Comparison of ENCODE assay signal across 12 cellular contexts in genomic region chr16:15946257-15947044, GRCh38. TPM values are rescaled to one million over a fixed set of nuclear protein-coding genes. Genes with fewer than 3 reads are reported as not detected.
A peak's percentile ranks its signal among the peaks of the same experiment; 100 is the strongest.
DNase-seq lines count a peak whose midpoint lies in the region; FAIRE-seq and TF ChIP-seq lines count a peak whose summit lies in the region.
"Had no signal": no experiment of that assay in that cellular context is flagged by ENCODE, and none has a peak within 500 bp of the region (broad histone marks: within the 10 kb centered on the region; RNA-seq: fewer than 3 reads in every experiment).

No MANE protein-coding gene starts in this region.

- intact Hi-C loops in endothelial cell of umbilical vein (cut with micrococcal nuclease): no loop called here
- intact Hi-C loops in sigmoid colon (cut with DNase I): loop anchor here (5.0 kb wide), 2 partner anchors 61 to 181 kb away; no protein-coding TSS in a partner anchor

- H3K9me1 ChIP-seq in endothelial cell of umbilical vein (replicated peaks; ENCODE audit: control insufficient read depth, extremely low read depth, insufficient read depth, low read length): no peaks in the 10 kb centered on the region

- TF ChIP-seq POLR2A in endothelial cell of umbilical vein (IDR thresholded peaks at IDR 0.05; ENCODE audit: low read depth, low read length): no peak
- no peak for TF ChIP-seq POLR2A in sigmoid colon (IDR thresholded peaks at IDR 0.05)

- peak; percentile 73 for DNase-seq in NCI-H460 (ENCODE audit: extremely low read depth, low read depth)
- peak; percentile 50 for DNase-seq in endothelial cell of umbilical vein (ENCODE audit: low read depth, low spot score)
- peak; percentile 33 for DNase-seq in sigmoid colon
- DNase-seq in NCI-H1417 (lab: John Stamatoyannopoulos, UW): no peak
- DNase-seq in activated CD8-positive, alpha-beta memory T cell treated with anti-CD3 and anti-CD28 coated beads, Interleukin-2, amount 50 U/mL, for 4 hours: no peak
- no peak for DNase-seq in stimulated activated CD4-positive, alpha-beta T cell treated with anti-CD3 and anti-CD28 coated beads, Interleukin-1b, Interleukin-23, amount 100 ng/mL, for 48 hours
- DNase-seq: activated naive CD4-positive, alpha-beta T cell treated with anti-CD3 and anti-CD28 coated beads, Interleukin-2, amount 10 ng/mL, durations not matched to agents 7 days and 5 days; GOT3; heart right ventricle; NCI-H2171 treated with DMSO at 0.1 percent for 48 hours; T-helper 9 cell had no signal

- peaks cover 19% of the 10 kb centered on the region for H3K79me2 ChIP-seq in endothelial cell of umbilical vein (ENCODE audit: control insufficient read depth, insufficient read depth, low read length)

- H3K4me3 ChIP-seq in endothelial cell of umbilical vein (replicated peaks in 1 of 3; ENCODE audit: insufficient read depth in 1 of 3, low read depth in 1 of 3, low read length in 3 of 3) (no peak overlapping the region), sigmoid colon (no peak overlapping the region)
- H3K4me3 ChIP-seq: heart right ventricle had no signal

- H3K27me3 ChIP-seq in endothelial cell of umbilical vein (ENCODE audit: control insufficient read depth in 2 of 2, insufficient read depth in 2 of 2, low read length in 2 of 2) (no peaks in the 10 kb centered on the region), sigmoid colon (no peaks in the 10 kb centered on the region)
- H3K27me3 ChIP-seq: heart right ventricle had no signal

- CTCF ChIA-PET in endothelial cell of umbilical vein (lab: Charles Lee): interaction anchor here (0.8 to 3.2 kb wide), 2 partner anchors 72 kb away, joined by 3 to 16 read pairs; no protein-coding TSS in a partner anchor

- H3K9me3 ChIP-seq in endothelial cell of umbilical vein (replicated peaks; ENCODE audit: control insufficient read depth, insufficient read depth, low read length) (no peaks in the 10 kb centered on the region), sigmoid colon (no peaks in the 10 kb centered on the region)
- H3K9me3 ChIP-seq: heart right ventricle had no signal

- H3K27ac ChIP-seq in endothelial cell of umbilical vein (ENCODE audit: insufficient read depth, low read depth, low read length) (no peak overlapping the region), sigmoid colon (peak overlapping the region; percentile 19 to 51 (median 30))

- no TSS peak for BruUV-seq in endothelial cell of umbilical vein (replicated peaks; lab: Mats Ljungman, UMichigan)

- H3K4me2 ChIP-seq in endothelial cell of umbilical vein (ENCODE audit: insufficient read depth, low read length): no peak overlapping the region

- POLR2A ChIA-PET in endothelial cell of umbilical vein (lab: Charles Lee): no interaction called here

- peaks cover 21% of the 10 kb centered on the region for H3K4me1 ChIP-seq in endothelial cell of umbilical vein (ENCODE audit: control insufficient read depth, extremely low read depth, insufficient read depth, low read length)
- H3K4me1 ChIP-seq in sigmoid colon: peaks cover 0 to 25% (median 20%) of the 10 kb centered on the region in 4 donors

- H3K36me3 ChIP-seq in endothelial cell of umbilical vein (ENCODE audit: control insufficient read depth in 2 of 2, extremely low read depth in 1 of 2, insufficient read depth in 2 of 2, low read length in 2 of 2) (no peaks in the 10 kb centered on the region), sigmoid colon (no peaks in the 10 kb centered on the region)
- H3K36me3 ChIP-seq: heart right ventricle had no signal

- H4K20me1 ChIP-seq in endothelial cell of umbilical vein (replicated peaks; ENCODE audit: control insufficient read depth, extremely low read depth, insufficient read depth, low read length): no peaks in the 10 kb centered on the region

- H3K9ac ChIP-seq in endothelial cell of umbilical vein (replicated peaks; ENCODE audit: extremely low read depth, insufficient read depth, low read length): no peak overlapping the region

- dilution Hi-C loops in endothelial cell of umbilical vein (cut with MboI; ENCODE audit: extremely low pct_ligation_motif_present, low sequenced_read_pairs): no loop called here

- no peak for TF ChIP-seq EP300 in sigmoid colon (IDR thresholded peaks at IDR 0.05)

- WGBS in sigmoid colon, 2 donors: 46 to 69% methylated on average over 10 of the region's 10 CpGs

- H2AFZ ChIP-seq in endothelial cell of umbilical vein (ENCODE audit: low read depth, low read length): peak overlapping the region; percentile 82

- FAIRE-seq in G401.6 (lab: Jason Lieb, UNC) (peak; percentile 66), endothelial cell of umbilical vein (lab: Jason Lieb, UNC) (peak; percentile 72)

- no peak for TF ChIP-seq CTCF in endothelial cell of umbilical vein (IDR thresholded peaks at IDR 0.05; ENCODE audit: extremely low read depth in 1 of 2, insufficient read depth in 1 of 2, low read depth in 1 of 2, low read length in 2 of 2)
- TF ChIP-seq CTCF in sigmoid colon (IDR thresholded peaks at IDR 0.05): no peak

TF ChIP-seq in endothelial cell of umbilical vein, 7 proteins besides CTCF, POLR2A, EP300 and RAD21:
- TF ChIP-seq JUN (IDR thresholded peaks at IDR 0.05; ENCODE audit: borderline replicate concordance, insufficient read depth, insufficient read length, low read depth): no peak
- TF ChIP-seq, protein P1, sequence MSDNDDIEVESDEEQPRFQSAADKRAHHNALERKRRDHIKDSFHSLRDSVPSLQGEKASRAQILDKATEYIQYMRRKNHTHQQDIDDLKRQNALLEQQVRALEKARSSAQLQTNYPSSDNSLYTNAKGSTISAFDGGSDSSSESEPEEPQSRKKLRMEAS (IDR thresholded peaks at IDR 0.05; ENCODE audit: insufficient read depth, insufficient read length): no peak
- no peak for TF ChIP-seq MYC (IDR thresholded peaks at IDR 0.05; ENCODE audit: low read depth, low read length)
- peak; percentile 17 for TF ChIP-seq FOS (IDR thresholded peaks at IDR 0.05; ENCODE audit: borderline replicate concordance, insufficient read depth, low read length)
- TF ChIP-seq GATA2 (IDR thresholded peaks at IDR 0.05; ENCODE audit: insufficient read depth, insufficient read length, low read depth, low read length): no peak

RNA-seq across cellular contexts. Expression of gene ABCC1, which starts 3.0 kb away (rescaled TPM):
- total RNA-seq in NCI-H460 (2014; rRNA removed; shearing (Covaris generic)): 25.8 and 27.7 TPM in 2 replicates
- polyA plus RNA-seq in NCI-H460 (2014; cell fraction: nucleus; rRNA removed): 29.9 and 30.0 TPM in 2 replicates
- total RNA-seq in endothelial cell of umbilical vein (71.4 and 89.2 TPM in 2 replicates), sigmoid colon (10 to 100 TPM; 22.5 to 51.8 (median 32.5) TPM)
- polyA plus RNA-seq in endothelial cell of umbilical vein (46.1 and 53.8 TPM in 2 replicates), sigmoid colon (10 to 100 TPM in 1 of 3 donors, 1 to 10 TPM in 2; 1.8 to 17.6 (median 1.8) TPM)
- polyA plus RNA-seq in endothelial cell of umbilical vein (2011; cell fraction: cytosol; rRNA removed): 36.6 and 39.1 TPM in 2 replicates
- polyA plus RNA-seq in endothelial cell of umbilical vein (2011; cell fraction: nucleus; rRNA removed): 116 and 138 TPM in 2 replicates
- 62.5 and 78.6 TPM in 2 replicates for polyA plus RNA-seq in endothelial cell of umbilical vein (2012)
- polyA minus RNA-seq in endothelial cell of umbilical vein: 184 and 195 TPM in 2 replicates
- 23.8 TPM for polyA minus RNA-seq in endothelial cell of umbilical vein (2011; cell fraction: cytosol; rRNA and poly(A)+ RNA removed)
- 124 and 158 TPM in 2 replicates for polyA minus RNA-seq in endothelial cell of umbilical vein (2011; cell fraction: nucleus; rRNA and poly(A)+ RNA removed)

RNA-seq across cellular contexts. Expression of gene CEP20, which starts 58.0 kb away (rescaled TPM):
- total RNA-seq in NCI-H460 (2014; rRNA removed; shearing (Covaris generic)): 166 and 179 TPM in 2 replicates
- polyA plus RNA-seq in NCI-H460 (2014; cell fraction: nucleus; rRNA removed): 69.6 and 137 TPM in 2 replicates
- total RNA-seq in endothelial cell of umbilical vein (28.0 and 30.5 TPM in 2 replicates), sigmoid colon (10 to 100 TPM; 29.5 to 44.2 (median 34.7) TPM)
- polyA plus RNA-seq in endothelial cell of umbilical vein (7.7 and 9.5 TPM in 2 replicates), sigmoid colon (10 to 100 TPM; 23.9 to 34.9 (median 30.6) TPM)
- polyA plus RNA-seq in endothelial cell of umbilical vein (2011; cell fraction: cytosol; rRNA removed): 15.7 and 17.2 TPM in 2 replicates
- 5.8 and 8.5 TPM in 2 replicates for polyA plus RNA-seq in endothelial cell of umbilical vein (2011; cell fraction: nucleus; rRNA removed)
- 18.9 and 40.7 TPM in 2 replicates for polyA plus RNA-seq in endothelial cell of umbilical vein (2012)
- 9.1 and 17.9 TPM in 2 replicates for polyA minus RNA-seq in endothelial cell of umbilical vein
- polyA minus RNA-seq in endothelial cell of umbilical vein (2011; cell fraction: cytosol; rRNA and poly(A)+ RNA removed): 11.4 TPM
- polyA minus RNA-seq in endothelial cell of umbilical vein (2011; cell fraction: nucleus; rRNA and poly(A)+ RNA removed): 3.4 and 3.9 TPM in 2 replicates

Comparison
In these comparisons a context has a peak if more than half of its experiments do, and no peak if none do; other contexts are left out.
1. DNase-seq: peak in NCI-H460 (single experiment), endothelial cell of umbilical vein (single experiment) and sigmoid colon (single experiment); none in NCI-H1417 (0 of 3), activated CD8-positive, alpha-beta memory T cell treated with anti-CD3 and anti-CD28 coated beads, Interleukin-2, amount 50 U/mL, for 4 hours (single experiment) and stimulated activated CD4-positive, alpha-beta T cell treated with anti-CD3 and anti-CD28 coated beads, Interleukin-1b, Interleukin-23, amount 100 ng/mL, for 48 hours (single experiment).